In genomic region chr16:18561727-18562314, GRCh38 we compare ENCODE assay signal across 8 cellular contexts. TPM values are rescaled to one million over a fixed set of nuclear protein-coding genes. Genes with fewer than 3 reads are reported as not detected.
DNase-seq lines count a peak whose midpoint lies in the region; ATAC-seq and TF ChIP-seq lines count a peak whose summit lies in the region.
"Not testable (repeated sequence)": the region's sequence is repeated elsewhere in the genome, so short reads cannot be mapped to it uniquely, and the experiment has no call there.

Gene NOMO2 (minus strand): TSS chr16:18562097. CDS start chr16:18562040, 57 bp downstream.

- not testable (repeated sequence) for H3K27me3 ChIP-seq in Panc1 (ENCODE audit: control insufficient read depth, insufficient read depth, low read length)

- peak; percentile 43 for TF ChIP-seq CTCF in Panc1 (IDR thresholded peaks at IDR 0.05)
- TF ChIP-seq CTCF in endothelial cell (IDR thresholded peaks at IDR 0.05; ENCODE audit: unreplicated experiment); mesothelial cell of epicardium (IDR thresholded peaks at IDR 0.05; ENCODE audit: unreplicated experiment): not testable (repeated sequence)

- CTCF ChIA-PET in Panc1 (lab: Charles Lee) = not testable (repeated sequence)

- peak within 1 kb of the TSS; percentile 26 for H3K27ac Mint-ChIP-seq in activated T-cell treated with anti-CD3 and anti-CD28 coated beads, Interleukin-2, amount 50 U/mL, for 24 hours
- not testable (repeated sequence) for H3K27ac Mint-ChIP-seq in endothelial cell (ENCODE audit: unreplicated experiment); mesothelial cell of epicardium

- not testable (repeated sequence) for H3K4me1 ChIP-seq in Panc1 (ENCODE audit: control insufficient read depth, insufficient read depth, low read length)

- H3K27me3 Mint-ChIP-seq in activated T-cell treated with anti-CD3 and anti-CD28 coated beads, Interleukin-2, amount 50 U/mL, for 24 hours; endothelial cell (ENCODE audit: unreplicated experiment); mesothelial cell of epicardium (ENCODE audit: low read depth): not testable (repeated sequence)

- H3K4me1 Mint-ChIP-seq in activated T-cell treated with anti-CD3 and anti-CD28 coated beads, Interleukin-2, amount 50 U/mL, for 24 hours (ENCODE audit: low read depth) = peaks cover 17% of the 10 kb centered on the region
- H3K4me1 Mint-ChIP-seq in endothelial cell (ENCODE audit: unreplicated experiment); mesothelial cell of epicardium: not testable (repeated sequence)

- peaks cover 14% of the 10 kb centered on the region for H3K36me3 Mint-ChIP-seq in activated T-cell treated with anti-CD3 and anti-CD28 coated beads, Interleukin-2, amount 50 U/mL, for 24 hours (ENCODE audit: low read depth)
- not testable (repeated sequence) for H3K36me3 Mint-ChIP-seq in endothelial cell (ENCODE audit: low read depth, unreplicated experiment); mesothelial cell of epicardium

- ATAC-seq in GM19328 (IDR thresholded peaks at IDR 0.05; ENCODE audit: unreplicated experiment) = peak; percentile 93
- ATAC-seq in HG03066 (IDR thresholded peaks at IDR 0.05; ENCODE audit: low read depth, unreplicated experiment) = peak; percentile 84
- peak; percentile 99 for ATAC-seq in Panc1

- intact Hi-C loops in Panc1 (cut with micrococcal nuclease; ENCODE audit: unreplicated experiment) = not testable (repeated sequence)

- not testable (repeated sequence) for H3K9me3 Mint-ChIP-seq in activated T-cell treated with anti-CD3 and anti-CD28 coated beads, Interleukin-2, amount 50 U/mL, for 24 hours; endothelial cell (ENCODE audit: unreplicated experiment); mesothelial cell of epicardium

- not testable (repeated sequence) for H3K36me3 ChIP-seq in Panc1 (ENCODE audit: control insufficient read depth, insufficient read depth, low read length)

- peak within 1 kb of the TSS; percentile 39 to 54 for H3K4me3 ChIP-seq in Panc1 (ENCODE audit: low read depth in 2 of 2, low read length in 2 of 2)

- DNase-seq in ACHN (peak; percentile 19), endothelial cell (ENCODE audit: low spot score) (peak; percentile 91), mesothelial cell of epicardium (ENCODE audit: low spot score in 2 of 2, unreplicated experiment in 2 of 2) (peak; percentile 70 to 95)
- not testable (repeated sequence) for DNase-seq in Panc1 (ENCODE audit: low read depth, low spot score)
- peak; percentile 94 for DNase-seq in activated T-cell treated with anti-CD3 and anti-CD28 coated beads, Interleukin-2, amount 50 U/mL, for 24 hours
- DNase-seq in stimulated activated CD4-positive, alpha-beta T cell treated with anti-CD3 and anti-CD28 coated beads, Interleukin-2, amount 100 ng/mL, for 48 hours = peak; percentile 82 to 84

- peak within 1 kb of the TSS; percentile 75 for H3K4me3 Mint-ChIP-seq in activated T-cell treated with anti-CD3 and anti-CD28 coated beads, Interleukin-2, amount 50 U/mL, for 24 hours
- H3K4me3 Mint-ChIP-seq in endothelial cell (ENCODE audit: unreplicated experiment); mesothelial cell of epicardium: not testable (repeated sequence)

- POLR2A ChIA-PET in Panc1 (lab: Charles Lee) = not testable (repeated sequence)

- in situ Hi-C loops in ACHN (cut with HindIII; ENCODE audit: low pct_ligation_motif_present, low pct_unique_long_range_greater_than_20kb, low sequenced_read_pairs); Panc1 (cut with HindIII; ENCODE audit: low pct_unique_long_range_greater_than_20kb, low sequenced_read_pairs): not testable (repeated sequence)

- H3K27ac ChIP-seq in Panc1 (ENCODE audit: low read length) = not testable (repeated sequence)

- not testable (repeated sequence) for H3K9me3 ChIP-seq in Panc1 (ENCODE audit: control insufficient read depth, insufficient read depth, low read depth, low read length)

- BruUV-seq in Panc1 (replicated peaks; lab: Mats Ljungman, UMichigan) = not testable (repeated sequence)

RNA-seq across cellular contexts. Expression of gene NOMO2, which starts in this region (rescaled TPM):
- total RNA-seq in Panc1 (2021; ENCODE audit: unreplicated experiment) (293 TPM), endothelial cell (ENCODE audit: unreplicated experiment) (109 TPM), mesothelial cell of epicardium (73.8 to 80.3 TPM (median 74.4 TPM) in 3 replicates)
- 405 TPM for polyA plus RNA-seq in Panc1 (2012; ENCODE audit: insufficient read length)
